5 cellular contexts compared by ENCODE assay signal in genomic region chr9:96721303-96721702, GRCh38.
"Had no signal": no experiment of that assay in that cellular context is flagged by ENCODE, and none has a peak within 500 bp of the region (broad histone marks: within the 10 kb centered on the region; RNA-seq: fewer than 3 reads in every experiment).

No MANE protein-coding gene starts in this region.

- DNase-seq: H9, HCEC 1CT, IMR-90, KG1 had no signal

- ATAC-seq: K562 had no signal
